Comparison of ENCODE assay signal across 1 cellular context in the genomic region with DNA sequence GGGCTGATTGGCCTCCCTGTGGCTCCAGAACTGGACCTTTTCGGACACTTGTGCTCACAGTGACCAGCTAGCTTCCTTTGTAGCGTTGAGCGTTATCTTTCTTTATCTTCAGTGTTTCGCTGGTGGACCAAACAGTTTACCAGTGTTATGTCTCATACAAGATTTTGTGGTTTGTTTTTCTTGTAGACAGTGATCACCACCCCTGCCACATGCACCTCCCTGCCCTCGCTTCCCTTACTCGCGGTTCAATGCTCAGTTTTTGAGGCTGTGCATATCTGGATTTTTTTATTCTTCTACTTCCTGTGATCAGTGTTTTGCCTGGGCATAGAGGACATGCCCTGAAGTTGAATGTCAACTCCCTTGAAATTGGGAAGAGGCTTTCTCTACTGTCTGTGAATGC.
TF ChIP-seq lines count a peak whose summit lies in the region.

No MANE protein-coding gene starts in this region.

TF ChIP-seq in GM23338, 12 proteins besides CTCF, POLR2A, EP300 and RAD21:
- TF ChIP-seq JUNB (IDR thresholded peaks at IDR 0.05; ENCODE audit: unreplicated experiment): no peak
